Comparison of ENCODE assay signal across 7 cellular contexts in genomic region chr18:58180738-58181353, GRCh38.
A peak's percentile ranks its signal among the peaks of the same experiment; 100 is the strongest.
DNase-seq lines count a peak whose midpoint lies in the region; ATAC-seq and TF ChIP-seq lines count a peak whose summit lies in the region.

No MANE protein-coding gene starts in this region.

- peak; percentile 66 for TF ChIP-seq CTCF in GM12874 (IDR thresholded peaks at IDR 0.05; ENCODE audit: insufficient read depth, low read depth, low read length)
- TF ChIP-seq CTCF in astrocyte of the spinal cord (IDR thresholded peaks at IDR 0.05; ENCODE audit: low read depth, low read length), result peak; percentile 83
- TF ChIP-seq CTCF in kidney epithelial cell (IDR thresholded peaks at IDR 0.05; ENCODE audit: insufficient read depth, low read length, poor library complexity, severe bottlenecking), result peak; percentile 84

- DNase-seq in NCI-H1092 (lab: John Stamatoyannopoulos, UW) (peak; percentile 54), T1000 (lab: John Stamatoyannopoulos, UW) (peak; percentile 9), astrocyte of the spinal cord (ENCODE audit: low read depth, low spot score) (peak; percentile 56), kidney epithelial cell (ENCODE audit: low read depth) (no peak)
- peak; percentile 30 to 54 (median 45) for DNase-seq in stimulated activated CD4-positive, alpha-beta T cell treated with anti-CD3 and anti-CD28 coated beads, TNF-alpha, amount 100 ng/mL, for 24 hours (ENCODE audit: low read depth in 3 of 3)

- H3K27me3 ChIP-seq in kidney epithelial cell (ENCODE audit: control insufficient read depth, insufficient read depth, low read length), result no peaks in the 10 kb centered on the region

- ATAC-seq in GM21447 (IDR thresholded peaks at IDR 0.05; ENCODE audit: unreplicated experiment), result no peak

- in situ Hi-C loops in astrocyte of the spinal cord (cut with HindIII; ENCODE audit: low sequenced_read_pairs), result no loop called here

- H3K4me3 ChIP-seq in astrocyte of the spinal cord (ENCODE audit: low read depth, low read length), result no peak overlapping the region
- no peak overlapping the region for H3K4me3 ChIP-seq in kidney epithelial cell (ENCODE audit: low read depth, low read length)

- no peaks in the 10 kb centered on the region for H3K36me3 ChIP-seq in kidney epithelial cell (ENCODE audit: control insufficient read depth, insufficient read depth, low read length)
